Comparison of ENCODE assay signal across 18 cellular contexts in genomic region chr7:114842551-114843065, GRCh38.
DNase-seq lines count a peak whose midpoint lies in the region; ATAC-seq lines count a peak whose summit lies in the region.
"Had no signal": no experiment of that assay in that cellular context is flagged by ENCODE, and none has a peak within 500 bp of the region (broad histone marks: within the 10 kb centered on the region; RNA-seq: fewer than 3 reads in every experiment).

No MANE protein-coding gene starts in this region.

- H3K4me3 ChIP-seq in HUES64 (ENCODE audit: low read length) (no peak overlapping the region), mesodermal cell (ENCODE audit: extremely low read depth, insufficient read depth, low read length, poor library complexity, severe bottlenecking) (no peak overlapping the region)
- H3K4me3 ChIP-seq: BLaER1 treated with 17β-estradiol and CSF1 and Interleukin-3, amounts not matched to agents 10 nM and 100 nM; MG63 had no signal

- H3K27me3 ChIP-seq in HUES64 (ENCODE audit: insufficient read depth, low read length), result no peaks in the 10 kb centered on the region
- H3K27me3 ChIP-seq: BLaER1 treated with 17β-estradiol and CSF1 and Interleukin-3, amounts not matched to agents 10 nM and 100 nM; MG63 had no signal

- ATAC-seq in GM18870 (IDR thresholded peaks at IDR 0.05; ENCODE audit: unreplicated experiment), result no peak

- H3K27ac ChIP-seq in HUES64 (ENCODE audit: low read depth, low read length) (peak overlapping the region; percentile 41; the same call in 1 of the 2 replicates), mesodermal cell (ENCODE audit: low read depth, low read length, severe bottlenecking) (peak overlapping the region; percentile 48)
- H3K27ac ChIP-seq: BLaER1 treated with 17β-estradiol and CSF1 and Interleukin-3, amounts not matched to agents 10 nM and 100 nM; HL-60 had no signal

- H3K36me3 ChIP-seq in HUES64 (ENCODE audit: insufficient read depth, low read length) (no peaks in the 10 kb centered on the region), mesodermal cell (ENCODE audit: control insufficient read depth, insufficient read depth, low read length) (no peaks in the 10 kb centered on the region)
- H3K36me3 ChIP-seq: BLaER1 treated with 17β-estradiol and CSF1 and Interleukin-3, amounts not matched to agents 10 nM and 100 nM; MG63 had no signal

- H3K4me1 ChIP-seq in HUES64 (ENCODE audit: insufficient read depth, low read length) (peaks cover 16% of the 10 kb centered on the region; the same call in 1 of the 2 replicates), mesodermal cell (ENCODE audit: control insufficient read depth, insufficient read depth, low read length, poor library complexity, severe bottlenecking) (no peaks in the 10 kb centered on the region)
- H3K4me1 ChIP-seq: BLaER1 treated with 17β-estradiol and CSF1 and Interleukin-3, amounts not matched to agents 10 nM and 100 nM had no signal

- DNase-seq in glomerular visceral epithelial cell (ENCODE audit: extremely low spot score) (peak; percentile 29), NCI-H226 (no peak), amygdala (lab: John Stamatoyannopoulos, UW) (no peak)
- no peak for DNase-seq in activated CD4-positive, alpha-beta T cell treated with anti-CD3 and anti-CD28 coated beads for 48 hours
- DNase-seq: DMS 273 treated with DMSO at 0.1 percent for 48 hours, KG1, MG63, NCI-H1105 treated with DMSO at 0.1 percent for 48 hours, NCI-H187, NCI-H2171, NCI-H510A, NCI-H82, SHP77 treated with DMSO at 0.1 percent for 48 hours had no signal

- 85% methylated on average over 4 of the region's 5 CpGs for WGBS in HUES64
- 100% methylated on average over 1 of the region's 5 CpGs for whole genome bisulfite sequencing in mesodermal cell (ENCODE audit: insufficient coverage in 2 of 2), 2 experiments

- H3K9me3 ChIP-seq in HUES64 (ENCODE audit: insufficient read depth, low read depth, low read length), result no peaks in the 10 kb centered on the region
- no peaks in the 10 kb centered on the region for H3K9me3 ChIP-seq in mesodermal cell (ENCODE audit: control insufficient read depth, low read length)
- H3K9me3 ChIP-seq: BLaER1 treated with 17β-estradiol and CSF1 and Interleukin-3, amounts not matched to agents 10 nM and 100 nM; MG63 had no signal

- no peak overlapping the region for H3K9ac ChIP-seq in HUES64 (ENCODE audit: low read depth, low read length)
- H3K9ac ChIP-seq: BLaER1 treated with 17β-estradiol and CSF1 and Interleukin-3, amounts not matched to agents 10 nM and 100 nM had no signal
